8 cellular contexts compared by ENCODE assay signal in the genomic region with DNA sequence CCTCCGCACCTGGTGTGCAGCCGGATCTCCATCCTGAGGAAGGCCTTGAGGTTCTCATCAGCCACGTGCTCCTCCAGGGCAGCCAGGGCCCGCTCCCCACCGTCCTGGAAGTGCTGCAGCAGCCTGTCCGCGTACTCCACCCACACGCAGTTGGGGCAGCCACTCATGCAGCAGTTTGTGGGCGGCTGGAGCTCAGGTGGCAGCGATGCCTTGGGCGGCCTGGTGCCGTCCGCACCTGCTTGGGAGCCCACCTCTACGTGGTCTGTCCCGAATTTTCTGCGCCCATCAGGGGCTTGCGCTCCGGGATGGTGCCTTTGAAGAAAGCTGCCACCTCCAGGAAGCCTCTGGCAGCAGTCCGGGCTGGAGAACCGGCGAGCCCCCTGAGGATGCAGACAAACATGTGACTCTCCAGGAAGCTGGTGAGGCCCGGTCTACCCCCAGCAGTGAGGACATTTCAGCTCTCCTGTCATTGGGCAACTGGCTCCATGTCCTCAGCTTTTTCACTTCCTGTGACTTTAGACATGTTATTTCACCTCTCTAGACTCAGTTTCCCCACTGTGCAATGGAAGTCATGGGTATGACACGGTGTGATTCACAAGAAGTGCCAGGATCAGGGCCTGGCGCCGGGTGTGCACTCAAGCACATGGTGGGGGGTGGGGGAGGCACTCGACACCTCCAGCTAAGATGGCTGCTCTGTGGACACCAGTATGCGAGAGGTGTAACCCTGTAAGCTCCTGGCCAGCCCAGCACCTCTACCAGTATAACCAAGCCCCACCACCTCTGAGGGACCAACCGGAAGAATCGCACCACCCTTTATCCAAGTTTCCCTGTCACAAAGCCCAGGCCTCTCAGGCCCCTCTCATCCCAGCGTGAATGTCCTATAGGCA. TPM values are rescaled to one million over a fixed set of nuclear protein-coding genes. Genes with fewer than 3 reads are reported as not detected.
DNase-seq lines count a peak whose midpoint lies in the region; ATAC-seq and TF ChIP-seq lines count a peak whose summit lies in the region.

No MANE protein-coding gene starts in this region.

- DNase-seq in HL-60 (ENCODE audit: low read depth in 1 of 2, low spot score in 1 of 2), result peak; percentile 60 to 62
- peak; percentile 63 for DNase-seq in WERI-Rb-1
- no peak for DNase-seq in coronary artery (ENCODE audit: low spot score)
- DNase-seq in mesothelial cell of epicardium (ENCODE audit: low spot score in 2 of 2, unreplicated experiment in 2 of 2), result no peak
- peak; percentile 35 to 61 for DNase-seq in stimulated activated naive CD8-positive, alpha-beta T cell treated with anti-CD3 and anti-CD28 coated beads, Interleukin-15, amount 100 ng/mL, for 72 hours

- peaks cover 8% of the 10 kb centered on the region for H3K36me3 Mint-ChIP-seq in mesothelial cell of epicardium

- H3K27me3 ChIP-seq in HL-60 (ENCODE audit: insufficient read depth, poor library complexity, severe bottlenecking) (no peaks in the 10 kb centered on the region), WERI-Rb-1 (ENCODE audit: insufficient read depth, low read depth, severe bottlenecking) (no peaks in the 10 kb centered on the region)

- ATAC-seq in GM18502 (IDR thresholded peaks at IDR 0.05; ENCODE audit: poor library complexity, unreplicated experiment) (peak; percentile 8), GM21825 (IDR thresholded peaks at IDR 0.05; ENCODE audit: unreplicated experiment) (no peak), GM18873 (IDR thresholded peaks at IDR 0.05; ENCODE audit: low FRiP score, unreplicated experiment) (no peak)
- ATAC-seq in stimulated activated naive CD8-positive, alpha-beta T cell treated with anti-CD3 and anti-CD28 coated beads, Interleukin-15, amount 100 ng/mL, for 72 hours, result peak; percentile 58

- H3K27ac Mint-ChIP-seq in mesothelial cell of epicardium, result peak overlapping the region; percentile 98
- H3K27ac Mint-ChIP-seq in stimulated activated naive CD8-positive, alpha-beta T cell treated with anti-CD3 and anti-CD28 coated beads, Interleukin-15, amount 100 ng/mL, for 72 hours, result peak overlapping the region; percentile 85 to 94

- H3K9me3 Mint-ChIP-seq in mesothelial cell of epicardium, result no peaks in the 10 kb centered on the region
- H3K9me3 Mint-ChIP-seq in stimulated activated naive CD8-positive, alpha-beta T cell treated with anti-CD3 and anti-CD28 coated beads, Interleukin-15, amount 100 ng/mL, for 72 hours, result no peaks in the 10 kb centered on the region

- H3K9me3 ChIP-seq in WERI-Rb-1 (ENCODE audit: severe bottlenecking), result no peaks in the 10 kb centered on the region

- peak overlapping the region; percentile 91 for H3K4me3 Mint-ChIP-seq in mesothelial cell of epicardium
- H3K4me3 Mint-ChIP-seq in stimulated activated naive CD8-positive, alpha-beta T cell treated with anti-CD3 and anti-CD28 coated beads, Interleukin-15, amount 100 ng/mL, for 72 hours, result peak overlapping the region; percentile 92 to 97

- H3K4me1 Mint-ChIP-seq in mesothelial cell of epicardium, result peaks cover 22% of the 10 kb centered on the region
- H3K4me1 Mint-ChIP-seq in stimulated activated naive CD8-positive, alpha-beta T cell treated with anti-CD3 and anti-CD28 coated beads, Interleukin-15, amount 100 ng/mL, for 72 hours, result peaks cover 73% of the 10 kb centered on the region

- no peaks in the 10 kb centered on the region for H3K27me3 Mint-ChIP-seq in mesothelial cell of epicardium (ENCODE audit: low read depth)
- H3K27me3 Mint-ChIP-seq in stimulated activated naive CD8-positive, alpha-beta T cell treated with anti-CD3 and anti-CD28 coated beads, Interleukin-15, amount 100 ng/mL, for 72 hours, result no peaks in the 10 kb centered on the region

- peak overlapping the region; percentile 93 for H3K4me3 ChIP-seq in HL-60 (replicated peaks; ENCODE audit: insufficient read depth, low read length)
- H3K4me3 ChIP-seq in WERI-Rb-1 (ENCODE audit: low read depth, low read length), result peak overlapping the region; percentile 97
- peak overlapping the region; percentile 87 for H3K4me3 ChIP-seq in coronary artery

- H3K27ac ChIP-seq in HL-60 (replicated peaks) (peak overlapping the region; percentile 93), WERI-Rb-1 (peak overlapping the region; percentile 97), coronary artery (peak overlapping the region; percentile 61 to 84)

- peaks cover 50% of the 10 kb centered on the region for H3K36me3 ChIP-seq in WERI-Rb-1

- TF ChIP-seq CTCF in HL-60 (IDR thresholded peaks at IDR 0.05; ENCODE audit: insufficient read depth, low read length) (no peak), WERI-Rb-1 (IDR thresholded peaks at IDR 0.05; ENCODE audit: low read depth, low read length) (no peak), coronary artery (IDR thresholded peaks at IDR 0.05) (no peak), mesothelial cell of epicardium (IDR thresholded peaks at IDR 0.05; ENCODE audit: unreplicated experiment) (no peak)

RNA-seq across cellular contexts. Expression of a gene that starts 1.0 kb away (rescaled TPM):
- total RNA-seq in mesothelial cell of epicardium, result 23.9 to 26.5 TPM (median 25.7 TPM) in 3 replicates

RNA-seq across cellular contexts. Expression of a gene that starts 1.1 kb away (rescaled TPM):
- total RNA-seq in mesothelial cell of epicardium, result 16.3 to 19.6 TPM (median 17.5 TPM) in 3 replicates

RNA-seq across cellular contexts. Expression of a gene that starts 9.1 kb away (rescaled TPM):
- total RNA-seq in mesothelial cell of epicardium, result 0.59 to 1.4 TPM (median 1.00 TPM) in 3 replicates

RNA-seq across cellular contexts. Expression of a gene that starts 18.1 kb away (rescaled TPM):
- total RNA-seq in mesothelial cell of epicardium, result 42.8 to 44.7 TPM (median 44.5 TPM) in 3 replicates

RNA-seq across cellular contexts. Expression of a gene that starts 18.4 kb away (rescaled TPM):
- 114 to 122 TPM (median 119 TPM) in 3 replicates for total RNA-seq in mesothelial cell of epicardium

Comparison
In these comparisons a context has a peak if more than half of its experiments do, and no peak if none do; other contexts are left out.
1. ATAC-seq: peak in GM18502 (single experiment) and stimulated activated naive CD8-positive, alpha-beta T cell treated with anti-CD3 and anti-CD28 coated beads, Interleukin-15, amount 100 ng/mL, for 72 hours (single experiment); none in GM21825 (single experiment) and GM18873 (single experiment).
2. DNase-seq: peak in HL-60 (2 of 2), WERI-Rb-1 (single experiment) and stimulated activated naive CD8-positive, alpha-beta T cell treated with anti-CD3 and anti-CD28 coated beads, Interleukin-15, amount 100 ng/mL, for 72 hours (2 of 2); none in coronary artery (single experiment) and mesothelial cell of epicardium (0 of 2).
3. Peak in every context shown above with its lines, with median percentiles within 50 percentile points of each other: H3K27ac ChIP-seq and H3K4me3 ChIP-seq.